In genomic region chr16:807345-808251, GRCh38 we compare ENCODE assay signal across 1 cellular context.
TF ChIP-seq lines count a peak whose summit lies in the region.

No MANE protein-coding gene starts in this region.

TF ChIP-seq in Ishikawa, 13 proteins besides CTCF, POLR2A, EP300 and RAD21 (continued from another document):
- TF ChIP-seq FOXM1 (IDR thresholded peaks at IDR 0.05; ENCODE audit: borderline replicate concordance, low read depth) = no peak
TF ChIP-seq in Ishikawa: peak in this region for 6.
